Comparison of ENCODE assay signal across 18 cellular contexts in the genomic region with DNA sequence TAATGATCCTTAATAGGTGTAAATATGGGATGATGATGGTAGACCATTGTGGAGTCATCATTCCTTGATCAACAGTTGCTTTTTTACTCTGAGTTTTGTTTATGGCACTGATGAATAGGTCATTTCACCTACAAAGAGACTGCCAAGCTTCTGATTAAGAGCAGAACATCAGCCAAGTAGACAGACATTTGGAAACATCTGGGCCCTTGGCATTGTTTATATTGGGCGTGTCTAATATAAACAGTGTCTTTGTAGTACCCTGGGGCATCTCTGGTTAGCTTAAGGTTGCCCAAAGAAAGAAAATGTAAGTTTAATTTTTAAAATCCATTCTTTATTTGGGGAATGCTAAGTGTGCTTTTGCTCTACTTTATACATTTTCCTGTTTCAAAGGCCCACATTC.
DNase-seq lines count a peak whose midpoint lies in the region; ATAC-seq and TF ChIP-seq lines count a peak whose summit lies in the region.
"Had no signal": no experiment of that assay in that cellular context is flagged by ENCODE, and none has a peak within 500 bp of the region (broad histone marks: within the 10 kb centered on the region; RNA-seq: fewer than 3 reads in every experiment).

No MANE protein-coding gene starts in this region.

- H3K9me3 Mint-ChIP-seq in HFFc6 = no peaks in the 10 kb centered on the region
- H3K9me3 Mint-ChIP-seq in CD4-positive, alpha-beta memory T cell = peaks cover 0 to 5% (median under 1%) of the 10 kb centered on the region in 8 donors

- H3K27ac ChIP-seq in WERI-Rb-1 = peak overlapping the region; percentile 53
- no peak overlapping the region for H3K27ac ChIP-seq in CD4-positive, alpha-beta memory T cell (ENCODE audit: low read depth, low read length)

- no peaks in the 10 kb centered on the region; the same call in 1 of the 2 replicates for H3K36me3 ChIP-seq in WERI-Rb-1
- no peaks in the 10 kb centered on the region for H3K36me3 ChIP-seq in CD4-positive, alpha-beta memory T cell (ENCODE audit: insufficient read depth, low read length)

- H3K4me3 ChIP-seq in WERI-Rb-1 (ENCODE audit: low read depth, low read length) (no peak overlapping the region; the same call in 1 of the 2 replicates), fibroblast of the aortic adventitia (ENCODE audit: low read depth, low read length) (no peak overlapping the region)
- H3K4me3 ChIP-seq in CD4-positive, alpha-beta memory T cell (ENCODE audit: low read length in 2 of 2) = no peak overlapping the region

- CTCF ChIA-PET in CD4-positive, alpha-beta memory T cell (lab: Charles Lee; ENCODE audit: partially characterized antibody) = interaction anchor here (0.6 kb wide), 1 partner anchor 130 kb away, joined by 4 read pairs; no protein-coding TSS in a partner anchor

- no peak for ATAC-seq in GM21360 (IDR thresholded peaks at IDR 0.05; ENCODE audit: unreplicated experiment)
- ATAC-seq: HCT116 had no signal

- H3K27ac Mint-ChIP-seq in HFFc6 = peak overlapping the region; percentile 29; the same call in 1 of the 2 replicates
- no peak overlapping the region for H3K27ac Mint-ChIP-seq in CD4-positive, alpha-beta memory T cell
- H3K27ac Mint-ChIP-seq: CD14-positive monocyte had no signal

- no peaks in the 10 kb centered on the region for H3K4me1 ChIP-seq in CD4-positive, alpha-beta memory T cell (ENCODE audit: insufficient read depth, low read length)

- TF ChIP-seq CTCF in HFFc6 (IDR thresholded peaks at IDR 0.05) = no peak
- no peak for TF ChIP-seq CTCF in WERI-Rb-1 (IDR thresholded peaks at IDR 0.05; ENCODE audit: low read depth, low read length)
- no peak for TF ChIP-seq CTCF in fibroblast of the aortic adventitia (IDR thresholded peaks at IDR 0.05; ENCODE audit: insufficient read depth, low read length)

- peak; percentile 16 for DNase-seq in ELR (ENCODE audit: low read depth)
- DNase-seq in HFFc6 = no peak
- no peak for DNase-seq in WERI-Rb-1
- DNase-seq in fibroblast of the aortic adventitia (ENCODE audit: low read depth) = peak; percentile 28
- no peak for DNase-seq in kidney glomerular epithelial cell (lab: John Stamatoyannopoulos, UW)
- DNase-seq in CD4-positive, alpha-beta memory T cell = no peak
- DNase-seq: ACHN, AML-193, Calu3, DMS53, NCI-H1417 treated with DMSO at 0.1 percent for 48 hours, NCI-H2029 treated with DMSO at 0.1 percent for 48 hours, NCI-H2171 treated with DMSO at 0.1 percent for 48 hours, NCI-H510A treated with DMSO at 0.1 percent for 48 hours, SHP77 treated with DMSO at 0.1 percent for 48 hours had no signal

- H3K4me1 Mint-ChIP-seq in HFFc6 (ENCODE audit: low read depth) = peaks cover 28% of the 10 kb centered on the region
- H3K4me1 Mint-ChIP-seq in CD4-positive, alpha-beta memory T cell = no peaks in the 10 kb centered on the region
- H3K4me1 Mint-ChIP-seq: CD14-positive monocyte had no signal

- H3K9me3 ChIP-seq in WERI-Rb-1 (ENCODE audit: severe bottlenecking) = no peaks in the 10 kb centered on the region
- no peaks in the 10 kb centered on the region for H3K9me3 ChIP-seq in CD4-positive, alpha-beta memory T cell (ENCODE audit: control insufficient read depth in 1 of 2, low read length in 2 of 2)

- POLR2A ChIA-PET in CD4-positive, alpha-beta memory T cell (lab: Charles Lee; ENCODE audit: partially characterized antibody) = no interaction called here

- intact Hi-C loops in CD4-positive, alpha-beta memory T cell (cut with micrococcal nuclease) = no loop called here

- no peak overlapping the region for H3K4me3 Mint-ChIP-seq in HFFc6
- H3K4me3 Mint-ChIP-seq in CD4-positive, alpha-beta memory T cell = no peak overlapping the region
- H3K4me3 Mint-ChIP-seq: CD14-positive monocyte had no signal

- no peaks in the 10 kb centered on the region for H3K27me3 Mint-ChIP-seq in HFFc6 (ENCODE audit: insufficient read depth)
- H3K27me3 Mint-ChIP-seq in CD4-positive, alpha-beta memory T cell = no peaks in the 10 kb centered on the region

- no peaks in the 10 kb centered on the region for H3K27me3 ChIP-seq in WERI-Rb-1 (ENCODE audit: insufficient read depth, low read depth, severe bottlenecking)
- H3K27me3 ChIP-seq in CD4-positive, alpha-beta memory T cell (ENCODE audit: insufficient read depth, low read length) = no peaks in the 10 kb centered on the region

- peaks cover 5% of the 10 kb centered on the region; the same call in 1 of the 2 replicates for H3K36me3 Mint-ChIP-seq in HFFc6 (ENCODE audit: low read depth)
- no peaks in the 10 kb centered on the region for H3K36me3 Mint-ChIP-seq in CD4-positive, alpha-beta memory T cell
- H3K36me3 Mint-ChIP-seq: CD14-positive monocyte had no signal

Comparison
In these comparisons a context has a peak if more than half of its experiments do, and no peak if none do; other contexts are left out.
1. DNase-seq: peak in ELR (single experiment) and fibroblast of the aortic adventitia (single experiment); none in HFFc6 (single experiment), WERI-Rb-1 (single experiment), kidney glomerular epithelial cell (single experiment) and CD4-positive, alpha-beta memory T cell (0 of 5).